In genomic region chr13:37365496-37365895, GRCh38 we compare ENCODE assay signal across 17 cellular contexts.
DNase-seq lines count a peak whose midpoint lies in the region; ATAC-seq and TF ChIP-seq lines count a peak whose summit lies in the region.
"Had no signal": no experiment of that assay in that cellular context is flagged by ENCODE, and none has a peak within 500 bp of the region (broad histone marks: within the 10 kb centered on the region; RNA-seq: fewer than 3 reads in every experiment).

No MANE protein-coding gene starts in this region.

- no peak overlapping the region for H3K27ac ChIP-seq in stomach
- H3K27ac ChIP-seq: A549 had no signal

- no peaks in the 10 kb centered on the region for H3K27me3 ChIP-seq in stomach

- TF ChIP-seq CTCF in chondrocyte (IDR thresholded peaks at IDR 0.05) (no peak), stomach (IDR thresholded peaks at IDR 0.05) (no peak), mucosa of descending colon (IDR thresholded peaks at IDR 0.05) (no peak)

- peak overlapping the region; percentile 90 for H3K27ac Mint-ChIP-seq in chondrocyte (ENCODE audit: unreplicated experiment)
- H3K27ac Mint-ChIP-seq: CD4-positive, alpha-beta memory T cell; HFFc6 had no signal

- H3K4me1 ChIP-seq in stomach, result no peaks in the 10 kb centered on the region
- no peaks in the 10 kb centered on the region for H3K4me1 ChIP-seq in mucosa of descending colon (ENCODE audit: low read depth)
- H3K4me1 ChIP-seq: A549, Caco-2, HAP-1 had no signal

- H3K4me1 Mint-ChIP-seq in chondrocyte (ENCODE audit: low read depth), result peaks cover 69% of the 10 kb centered on the region
- H3K4me1 Mint-ChIP-seq: CD4-positive, alpha-beta memory T cell had no signal

- no peaks in the 10 kb centered on the region for H3K9me3 ChIP-seq in stomach
- H3K9me3 ChIP-seq in mucosa of descending colon, result no peaks in the 10 kb centered on the region
- H3K9me3 ChIP-seq: A549, Caco-2, HAP-1 had no signal

- H3K36me3 ChIP-seq in stomach (no peaks in the 10 kb centered on the region), mucosa of descending colon (ENCODE audit: low read depth) (no peaks in the 10 kb centered on the region)
- H3K36me3 ChIP-seq: HAP-1 had no signal

- no peak for TF ChIP-seq EP300 in stomach (IDR thresholded peaks at IDR 0.05)

- H3K4me3 Mint-ChIP-seq in chondrocyte (ENCODE audit: unreplicated experiment), result no peak overlapping the region
- H3K4me3 Mint-ChIP-seq: CD4-positive, alpha-beta memory T cell; HFFc6 had no signal

- no peak overlapping the region for H3K4me3 ChIP-seq in stomach
- no peak overlapping the region for H3K4me3 ChIP-seq in mucosa of descending colon
- H3K4me3 ChIP-seq: A549, HAP-1 had no signal

- ATAC-seq in mucosa of descending colon, result no peak
- ATAC-seq: A549 had no signal

- H3K27me3 Mint-ChIP-seq in chondrocyte (ENCODE audit: low read depth), result no peaks in the 10 kb centered on the region
- H3K27me3 Mint-ChIP-seq: CD4-positive, alpha-beta memory T cell had no signal

- DNase-seq in COLO829 (ENCODE audit: low spot score) (peak; percentile 90), chondrocyte (ENCODE audit: low spot score) (no peak), medulla oblongata (ENCODE audit: extremely low spot score) (peak; percentile 25), Ammon's horn (ENCODE audit: low spot score) (no peak), stomach (no peak), mucosa of descending colon (no peak)
- DNase-seq: 8988T; ACHN; AML-193; Caco-2; CD4-positive, alpha-beta memory T cell; DMS153; DND-41; GOT3; HFFc6 had no signal

- H3K9me3 Mint-ChIP-seq in chondrocyte (ENCODE audit: low read depth), result peaks cover 7% of the 10 kb centered on the region
- H3K9me3 Mint-ChIP-seq: HFFc6 had no signal

- intact Hi-C loops in stomach (cut with DNase I; ENCODE audit: low total_unique reads) (no loop called here), mucosa of descending colon (cut with DNase I, micrococcal nuclease) (no loop called here)

- no peak for TF ChIP-seq POLR2A in stomach (IDR thresholded peaks at IDR 0.05)

- 83 to 95% (median 87%) methylated on average over 2 of the region's 2 CpGs for WGBS in stomach, 5 donors

- H3K36me3 Mint-ChIP-seq in chondrocyte (ENCODE audit: low read depth), result peaks cover 1% of the 10 kb centered on the region
- H3K36me3 Mint-ChIP-seq: CD4-positive, alpha-beta memory T cell had no signal

Comparison
In these comparisons a context has a peak if more than half of its experiments do, and no peak if none do; other contexts are left out.
1. DNase-seq: peak in COLO829 (single experiment) and medulla oblongata (single experiment); none in chondrocyte (single experiment), Ammon's horn (single experiment), stomach (single experiment) and mucosa of descending colon (0 of 3).